ENCODE assay signal across 13 cellular contexts in the genomic region with DNA sequence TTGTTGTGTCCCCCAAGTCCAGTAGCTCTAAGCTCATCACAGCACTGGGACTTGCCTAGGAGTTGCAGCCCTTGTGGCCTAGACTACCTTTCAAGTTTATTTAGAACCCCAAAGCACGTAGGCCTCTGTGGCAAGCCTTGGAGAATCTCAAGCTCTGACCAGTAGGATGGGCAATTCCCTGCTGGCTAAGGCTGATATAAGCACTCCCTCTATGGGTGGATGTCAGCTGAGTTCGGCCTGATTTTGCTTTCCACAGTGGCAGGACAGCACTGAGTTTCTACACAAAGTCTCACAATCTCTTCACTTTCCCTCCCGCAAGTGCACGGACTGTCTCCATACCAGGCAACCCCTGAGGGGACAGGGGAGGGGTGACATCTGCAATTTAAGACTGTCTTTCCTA.
DNase-seq lines count a peak whose midpoint lies in the region; FAIRE-seq and TF ChIP-seq lines count a peak whose summit lies in the region.
"Had no signal": no experiment of that assay in that cellular context is flagged by ENCODE, and none has a peak within 500 bp of the region (broad histone marks: within the 10 kb centered on the region; RNA-seq: fewer than 3 reads in every experiment).

No MANE protein-coding gene starts in this region.

- intact Hi-C loops in prostate gland (cut with DNase I), result no loop called here
- intact Hi-C loops in posterior vena cava (cut with DNase I), result no loop called here

- TF ChIP-seq CTCF in OCI-LY1 (IDR thresholded peaks at IDR 0.05; ENCODE audit: low read length) (peak; percentile 18; the same call in 1 of the 2 replicates), epithelial cell of esophagus (IDR thresholded peaks at IDR 0.05; ENCODE audit: insufficient read depth, low read depth, low read length, missing control alignments) (peak; percentile 39), prostate gland (IDR thresholded peaks at IDR 0.05) (no peak)

- no peak for TF ChIP-seq POLR2A in prostate gland (IDR thresholded peaks at IDR 0.05)

- no peaks in the 10 kb centered on the region for H3K9me3 ChIP-seq in OCI-LY1 (ENCODE audit: low read length)
- no peaks in the 10 kb centered on the region for H3K9me3 ChIP-seq in prostate gland

- DNase-seq in SIG-M5 treated with dmso at 0.1 percent for 504 hours (lab: John Stamatoyannopoulos, UW; ENCODE audit: unreplicated experiment), result peak; percentile 15
- no peak for DNase-seq in SIG-M5 (lab: John Stamatoyannopoulos, UW)
- peak; percentile 11 for DNase-seq in epithelial cell of esophagus (ENCODE audit: low read depth)
- peak; percentile 8 for DNase-seq in urothelium cell line (ENCODE audit: low spot score)
- DNase-seq in prostate gland (ENCODE audit: low spot score), result no peak
- DNase-seq in activated T-cell treated with anti-CD3 and anti-CD28 coated beads, Interleukin-2, amount 50 U/mL, for 1 hour, result no peak
- no peak for DNase-seq in posterior vena cava (ENCODE audit: low spot score)
- DNase-seq: activated T-cell treated with anti-CD3 and anti-CD28 coated beads, Interleukin-2, amount 50 U/mL, for 4 hours; left lung; occipital lobe; stimulated activated naive B cell treated with anti-CD40 and anti-IgM and Interleukin-4, amounts not matched to agents 10 μg/mL and 1 μg/mL and 100 μg/mL, for 72 hours had no signal

- 97% methylated on average over 4 of the region's 4 CpGs for WGBS in prostate gland

- FAIRE-seq in urothelium cell line (lab: Jason Lieb, UNC), result peak; percentile 82
- FAIRE-seq: RCC 7860 had no signal

- H3K4me2 ChIP-seq in OCI-LY1 (ENCODE audit: low read length), result no peak overlapping the region

- H3K27me3 ChIP-seq in OCI-LY1 (ENCODE audit: insufficient read depth, low read length) (no peaks in the 10 kb centered on the region), prostate gland (replicated peaks; ENCODE audit: insufficient read depth) (no peaks in the 10 kb centered on the region)
- H3K27me3 ChIP-seq: left lung had no signal

- H3K9ac ChIP-seq in OCI-LY1 (ENCODE audit: low read length), result no peak overlapping the region

- no peaks in the 10 kb centered on the region for H3K4me1 ChIP-seq in OCI-LY1 (ENCODE audit: insufficient read depth, low read length, severe bottlenecking)
- H3K4me1 ChIP-seq in prostate gland (replicated peaks), result no peaks in the 10 kb centered on the region
- H3K4me1 ChIP-seq: left lung had no signal

- H3K4me3 ChIP-seq in OCI-LY1 (ENCODE audit: low read depth, low read length, poor library complexity, severe bottlenecking) (no peak overlapping the region), epithelial cell of esophagus (ENCODE audit: low read length) (no peak overlapping the region), prostate gland (no peak overlapping the region)
- H3K4me3 ChIP-seq: left lung had no signal

- H3K79me2 ChIP-seq in OCI-LY1 (ENCODE audit: insufficient read depth, low read length), result no peaks in the 10 kb centered on the region

- no peaks in the 10 kb centered on the region for H3K9me2 ChIP-seq in OCI-LY1 (ENCODE audit: low read depth, low read length)

- H3K36me3 ChIP-seq in OCI-LY1 (ENCODE audit: insufficient read depth, low read length) (no peaks in the 10 kb centered on the region), prostate gland (no peaks in the 10 kb centered on the region)
- H3K36me3 ChIP-seq: left lung had no signal

- H2AFZ ChIP-seq in OCI-LY1 (ENCODE audit: low read length), result no peak overlapping the region

- H4K20me1 ChIP-seq in OCI-LY1 (ENCODE audit: insufficient read depth, low read length), result no peaks in the 10 kb centered on the region

- no peaks in the 10 kb centered on the region for H3F3A ChIP-seq in OCI-LY1 (ENCODE audit: insufficient read depth, low read length)

- H3K27ac ChIP-seq in OCI-LY1 (ENCODE audit: low read depth, low read length, poor library complexity, severe bottlenecking) (no peak overlapping the region), prostate gland (no peak overlapping the region)
- H3K27ac ChIP-seq: left lung had no signal

Comparison
In these comparisons a context has a peak if more than half of its experiments do, and no peak if none do; other contexts are left out.
1. DNase-seq: peak in SIG-M5 treated with dmso at 0.1 percent for 504 hours (single experiment), epithelial cell of esophagus (single experiment) and urothelium cell line (single experiment); none in SIG-M5 (single experiment), prostate gland (single experiment), activated T-cell treated with anti-CD3 and anti-CD28 coated beads, Interleukin-2, amount 50 U/mL, for 1 hour (single experiment) and posterior vena cava (single experiment).
2. CTCF ChIP-seq: peak in OCI-LY1 (single experiment) and epithelial cell of esophagus (single experiment); none in prostate gland (0 of 4).